9 cellular contexts compared by ENCODE assay signal in genomic region chr7:21568762-21569161, GRCh38. TPM values are rescaled to one million over a fixed set of nuclear protein-coding genes. Genes with fewer than 3 reads are reported as not detected.
DNase-seq lines count a peak whose midpoint lies in the region; ATAC-seq, FAIRE-seq and TF ChIP-seq lines count a peak whose summit lies in the region.
"Had no signal": no experiment of that assay in that cellular context is flagged by ENCODE, and none has a peak within 500 bp of the region (broad histone marks: within the 10 kb centered on the region; RNA-seq: fewer than 3 reads in every experiment).

No MANE protein-coding gene starts in this region.

- no peak overlapping the region for H3K4me3 Mint-ChIP-seq in endothelial cell (ENCODE audit: unreplicated experiment)
- no peak overlapping the region for H3K4me3 Mint-ChIP-seq in stimulated activated memory B cell treated with anti-CD40 and anti-IgM and Interleukin-4, amounts not matched to agents 10 μg/mL and 1 μg/mL and 100 μg/mL, for 72 hours

- no peaks in the 10 kb centered on the region for H3K27me3 ChIP-seq in RWPE2 (ENCODE audit: insufficient read depth, poor library complexity, severe bottlenecking)
- H3K27me3 ChIP-seq: SJSA1 had no signal

- POLR2A ChIA-PET in HEK293T (lab: Yijun Ruan, JAX) = no interaction called here

- H3K4me1 Mint-ChIP-seq in endothelial cell (ENCODE audit: unreplicated experiment) = no peaks in the 10 kb centered on the region
- no peaks in the 10 kb centered on the region for H3K4me1 Mint-ChIP-seq in stimulated activated memory B cell treated with anti-CD40 and anti-IgM and Interleukin-4, amounts not matched to agents 10 μg/mL and 1 μg/mL and 100 μg/mL, for 72 hours

- no peak for FAIRE-seq in RCC 7860 (lab: Jason Lieb, UNC)

- TF ChIP-seq CTCF in RWPE2 (IDR thresholded peaks at IDR 0.05; ENCODE audit: poor library complexity, severe bottlenecking) (peak; percentile 54), endothelial cell (IDR thresholded peaks at IDR 0.05; ENCODE audit: unreplicated experiment) (no peak)

- no peaks in the 10 kb centered on the region for H3K9me3 Mint-ChIP-seq in endothelial cell (ENCODE audit: unreplicated experiment)
- no peaks in the 10 kb centered on the region for H3K9me3 Mint-ChIP-seq in stimulated activated memory B cell treated with anti-CD40 and anti-IgM and Interleukin-4, amounts not matched to agents 10 μg/mL and 1 μg/mL and 100 μg/mL, for 72 hours

- H3K4me3 ChIP-seq in RWPE2 (ENCODE audit: severe bottlenecking) = no peak overlapping the region
- H3K4me3 ChIP-seq: SJSA1 had no signal

- H3K4me1 ChIP-seq in RWPE2 (ENCODE audit: insufficient read depth, poor library complexity, severe bottlenecking) = no peaks in the 10 kb centered on the region
- H3K4me1 ChIP-seq: SJSA1 had no signal

- DNase-seq in COR-L47 (lab: John Stamatoyannopoulos, UW) = peak; percentile 23
- DNase-seq in HEK293T (ENCODE audit: extremely low spot score) = peak; percentile 29
- no peak for DNase-seq in RWPE2 (ENCODE audit: low spot score)
- DNase-seq in iris pigment epithelial cell (ENCODE audit: low read depth) = peak; percentile 10
- DNase-seq in RCC 7860 (ENCODE audit: low spot score) = no peak
- DNase-seq in endothelial cell (ENCODE audit: low spot score) = no peak
- DNase-seq in cortex of kidney (lab: John Stamatoyannopoulos, UW) = no peak

- peaks cover 4% of the 10 kb centered on the region; the same call in 1 of the 2 replicates for H3K36me3 ChIP-seq in RWPE2 (ENCODE audit: low read depth)
- H3K36me3 ChIP-seq: SJSA1 had no signal

- H3K27ac Mint-ChIP-seq in endothelial cell (ENCODE audit: unreplicated experiment) = no peak overlapping the region
- H3K27ac Mint-ChIP-seq in stimulated activated memory B cell treated with anti-CD40 and anti-IgM and Interleukin-4, amounts not matched to agents 10 μg/mL and 1 μg/mL and 100 μg/mL, for 72 hours = no peak overlapping the region

- no peak overlapping the region for H3K27ac ChIP-seq in RWPE2 (ENCODE audit: poor library complexity, severe bottlenecking)
- H3K27ac ChIP-seq: SJSA1 had no signal

- no peaks in the 10 kb centered on the region for H3K9me3 ChIP-seq in RWPE2 (ENCODE audit: severe bottlenecking)
- H3K9me3 ChIP-seq: SJSA1 had no signal

- H3K27me3 Mint-ChIP-seq in endothelial cell (ENCODE audit: unreplicated experiment) = no peaks in the 10 kb centered on the region
- H3K27me3 Mint-ChIP-seq in stimulated activated memory B cell treated with anti-CD40 and anti-IgM and Interleukin-4, amounts not matched to agents 10 μg/mL and 1 μg/mL and 100 μg/mL, for 72 hours = peaks cover 5% of the 10 kb centered on the region

- no peaks in the 10 kb centered on the region for H3K36me3 Mint-ChIP-seq in endothelial cell (ENCODE audit: low read depth, unreplicated experiment)
- no peaks in the 10 kb centered on the region for H3K36me3 Mint-ChIP-seq in stimulated activated memory B cell treated with anti-CD40 and anti-IgM and Interleukin-4, amounts not matched to agents 10 μg/mL and 1 μg/mL and 100 μg/mL, for 72 hours

- ATAC-seq in RWPE2 (ENCODE audit: low read depth) = peak; percentile 45; the same call in 2 of the 3 replicates
- no peak for ATAC-seq in stimulated activated memory B cell treated with anti-CD40 and anti-IgM and Interleukin-4, amounts not matched to agents 10 μg/mL and 1 μg/mL and 100 μg/mL, for 72 hours

- CTCF ChIA-PET in HEK293T (lab: Yijun Ruan, JAX) = no interaction called here

TF ChIP-seq in HEK293T, 16 proteins besides CTCF, POLR2A, EP300 and RAD21:
- TF ChIP-seq CTBP1 (IDR thresholded peaks at IDR 0.05; ENCODE audit: borderline replicate concordance) (no peak), NFRKB (IDR thresholded peaks at IDR 0.05) (no peak), PKNOX1 (IDR thresholded peaks at IDR 0.05) (no peak), ZNF384 (IDR thresholded peaks at IDR 0.05) (no peak), FOXK2 (IDR thresholded peaks at IDR 0.05) (no peak), HDGF (IDR thresholded peaks at IDR 0.05; ENCODE audit: borderline replicate concordance) (no peak), SUZ12 (IDR thresholded peaks at IDR 0.05) (no peak), BHLHE40 (IDR thresholded peaks at IDR 0.05; ENCODE audit: borderline replicate concordance) (no peak), ARNT (IDR thresholded peaks at IDR 0.05) (no peak)

RNA-seq across cellular contexts. Expression of gene DNAH11, which starts 25.9 kb away (rescaled TPM):
- total RNA-seq in endothelial cell (ENCODE audit: unreplicated experiment) = 0.18 TPM

Comparison
In these comparisons a context has a peak if more than half of its experiments do, and no peak if none do; other contexts are left out.
1. DNase-seq: peak in COR-L47 (single experiment), HEK293T (single experiment) and iris pigment epithelial cell (single experiment); none in RWPE2 (single experiment), RCC 7860 (single experiment), endothelial cell (single experiment) and cortex of kidney (single experiment).